In genomic region chr9:131060902-131061630, GRCh38 we compare ENCODE assay signal across 12 cellular contexts. TPM values are rescaled to one million over a fixed set of nuclear protein-coding genes. Genes with fewer than 3 reads are reported as not detected.
DNase-seq lines count a peak whose midpoint lies in the region; TF ChIP-seq lines count a peak whose summit lies in the region.
"Had no signal": no experiment of that assay in that cellular context is flagged by ENCODE, and none has a peak within 500 bp of the region (broad histone marks: within the 10 kb centered on the region; RNA-seq: fewer than 3 reads in every experiment).

No MANE protein-coding gene starts in this region.

- intact Hi-C loops in thyroid gland (cut with DNase I), result no loop called here

- no peaks in the 10 kb centered on the region for H3K9me3 ChIP-seq in neural progenitor cell (ENCODE audit: low read depth)
- no peaks in the 10 kb centered on the region for H3K9me3 ChIP-seq in thyroid gland
- H3K9me3 ChIP-seq: BLaER1 treated with 17β-estradiol and CSF1 and Interleukin-3, amounts not matched to agents 10 nM and 100 nM; HAP-1 had no signal

- H3K27ac Mint-ChIP-seq in neural progenitor cell, result no peak overlapping the region
- H3K27ac Mint-ChIP-seq: B cell; CD8-positive, alpha-beta T cell had no signal

- H3K4me3 Mint-ChIP-seq in neural progenitor cell, result no peak overlapping the region
- H3K4me3 Mint-ChIP-seq: B cell; CD8-positive, alpha-beta T cell had no signal

- H3K79me2 ChIP-seq in neural progenitor cell (ENCODE audit: low read depth), result no peaks in the 10 kb centered on the region

- no peaks in the 10 kb centered on the region for H4K20me1 ChIP-seq in neural progenitor cell (ENCODE audit: low read depth)
- H4K20me1 ChIP-seq: BLaER1 treated with 17β-estradiol and CSF1 and Interleukin-3, amounts not matched to agents 10 nM and 100 nM had no signal

- no peaks in the 10 kb centered on the region for H3F3A ChIP-seq in neural progenitor cell (ENCODE audit: low read depth)

- no peak overlapping the region for H3K27ac ChIP-seq in neural progenitor cell
- H3K27ac ChIP-seq in thyroid gland, result no peak overlapping the region
- H3K27ac ChIP-seq: BLaER1 treated with 17β-estradiol and CSF1 and Interleukin-3, amounts not matched to agents 10 nM and 100 nM had no signal

- no peak overlapping the region for H3K9ac ChIP-seq in neural progenitor cell
- H3K9ac ChIP-seq: BLaER1 treated with 17β-estradiol and CSF1 and Interleukin-3, amounts not matched to agents 10 nM and 100 nM had no signal

- no peak overlapping the region for H2AFZ ChIP-seq in neural progenitor cell (replicated peaks)

- no peak for TF ChIP-seq POLR2A in thyroid gland (IDR thresholded peaks at IDR 0.05)

- H3K36me3 ChIP-seq in neural progenitor cell, result no peaks in the 10 kb centered on the region
- no peaks in the 10 kb centered on the region for H3K36me3 ChIP-seq in thyroid gland
- H3K36me3 ChIP-seq: BLaER1 treated with 17β-estradiol and CSF1 and Interleukin-3, amounts not matched to agents 10 nM and 100 nM; HAP-1 had no signal

- no peak overlapping the region for H3K4me2 ChIP-seq in neural progenitor cell
- H3K4me2 ChIP-seq: BLaER1 treated with 17β-estradiol and CSF1 and Interleukin-3, amounts not matched to agents 10 nM and 100 nM had no signal

- peak; percentile 31 for DNase-seq in NCI-H748 (lab: John Stamatoyannopoulos, UW; ENCODE audit: unreplicated experiment)
- no peak for DNase-seq in NCI-H748 treated with DMSO at 0.1 percent for 48 hours (lab: John Stamatoyannopoulos, UW)
- peak; percentile 26 for DNase-seq in NCI-H69 (lab: John Stamatoyannopoulos, UW)
- DNase-seq in neural progenitor cell (ENCODE audit: low spot score), result peak; percentile 23
- DNase-seq in thyroid gland, result no peak
- DNase-seq in SHP77 (lab: John Stamatoyannopoulos, UW), result no peak
- DNase-seq: Calu3; CD8-positive, alpha-beta T cell had no signal

- TF ChIP-seq CTCF in neural progenitor cell (IDR thresholded peaks at IDR 0.05), result no peak
- no peak for TF ChIP-seq CTCF in thyroid gland (IDR thresholded peaks at IDR 0.05)

- H3K4me1 ChIP-seq in neural progenitor cell (no peaks in the 10 kb centered on the region), thyroid gland (no peaks in the 10 kb centered on the region)
- H3K4me1 ChIP-seq: HAP-1 had no signal

- H3K27me3 ChIP-seq in neural progenitor cell (no peaks in the 10 kb centered on the region), thyroid gland (no peaks in the 10 kb centered on the region)
- H3K27me3 ChIP-seq: BLaER1 treated with 17β-estradiol and CSF1 and Interleukin-3, amounts not matched to agents 10 nM and 100 nM had no signal

- H3K4me1 Mint-ChIP-seq in neural progenitor cell, result no peaks in the 10 kb centered on the region
- H3K4me1 Mint-ChIP-seq: B cell had no signal

- no peaks in the 10 kb centered on the region for H3K9me3 Mint-ChIP-seq in neural progenitor cell
- H3K9me3 Mint-ChIP-seq: CD8-positive, alpha-beta T cell had no signal

- WGBS in thyroid gland, 2 donors, result 60 to 82% methylated on average over 15 to 17 of the region's 21 CpGs

- no peak overlapping the region for H3K4me3 ChIP-seq in neural progenitor cell
- no peak overlapping the region for H3K4me3 ChIP-seq in thyroid gland (replicated peaks in 1 of 3)
- H3K4me3 ChIP-seq: BLaER1 treated with 17β-estradiol and CSF1 and Interleukin-3, amounts not matched to agents 10 nM and 100 nM; HAP-1 had no signal

- no peaks in the 10 kb centered on the region for H3K36me3 Mint-ChIP-seq in neural progenitor cell
- H3K36me3 Mint-ChIP-seq: CD8-positive, alpha-beta T cell had no signal

- peaks cover 3% of the 10 kb centered on the region for H3K27me3 Mint-ChIP-seq in neural progenitor cell (ENCODE audit: insufficient read depth, low read depth)
- H3K27me3 Mint-ChIP-seq: B cell had no signal

RNA-seq across cellular contexts. Expression of gene AIF1L, which starts 35.3 kb away (rescaled TPM):
- total RNA-seq in neural progenitor cell (ENCODE audit: low replicate concordance), result 69.0 and 95.1 TPM in 2 replicates
- 100 to 1,000 TPM in 1 of 4 donors, 10 to 100 TPM in 3; 43.0 to 114 (median 87.9) TPM for total RNA-seq in thyroid gland
- total RNA-seq: B cell; CD8-positive, alpha-beta T cell had no signal

RNA-seq across cellular contexts. Expression of gene LAMC3, which starts 52.1 kb away (rescaled TPM):
- 0.03 TPM in 1 of 2 replicates, not detected in the other for total RNA-seq in neural progenitor cell (ENCODE audit: low replicate concordance)
- total RNA-seq in thyroid gland, result 10 to 100 TPM in 1 of 4 donors, 1 to 10 TPM in 2, under 1 TPM in 1; 0.81 to 11.1 (median 3.2) TPM
- total RNA-seq: Calu3, HT-29 had no signal

Comparison
In these comparisons a context has a peak if more than half of its experiments do, and no peak if none do; other contexts are left out.
1. DNase-seq: peak in NCI-H748 (single experiment), NCI-H69 (single experiment) and neural progenitor cell (single experiment); none in NCI-H748 treated with DMSO at 0.1 percent for 48 hours (single experiment), thyroid gland (0 of 2) and SHP77 (0 of 2).